ENCODE assay signal across 8 cellular contexts in genomic region chrX:71676068-71676795, GRCh38. TPM values are rescaled to one million over a fixed set of nuclear protein-coding genes. Genes with fewer than 3 reads are reported as not detected.
"Had no signal": no experiment of that assay in that cellular context is flagged by ENCODE, and none has a peak within 500 bp of the region (broad histone marks: within the 10 kb centered on the region; RNA-seq: fewer than 3 reads in every experiment).

No MANE protein-coding gene starts in this region.

RNA-seq across cellular contexts. Expression of gene CXorf49, which starts 41.9 kb away (rescaled TPM):
- total RNA-seq: HT-29, LHCN-M2, MCF 10A, OCI-LY7, PC-3, Right ventricle myocardium inferior, RPMI7951, SJCRH30 had no signal

RNA-seq across cellular contexts. Expression of gene CXCR3, which starts 57.9 kb away (rescaled TPM):
- total RNA-seq: LHCN-M2, MCF 10A, OCI-LY7, PC-3, RPMI7951, SJCRH30 had no signal
